In genomic region chr1:109491372-109491771, GRCh38 we compare ENCODE assay signal across 16 cellular contexts. TPM values are rescaled to one million over a fixed set of nuclear protein-coding genes. Genes with fewer than 3 reads are reported as not detected.
"Had no signal": no experiment of that assay in that cellular context is flagged by ENCODE, and none has a peak within 500 bp of the region (broad histone marks: within the 10 kb centered on the region; RNA-seq: fewer than 3 reads in every experiment).

No MANE protein-coding gene starts in this region.

- H3K9me3 Mint-ChIP-seq: activated CD4-positive, alpha-beta memory T cell treated with anti-CD3 and anti-CD28 coated beads, Interleukin-2, amount 10 ng/mL, durations not matched to agents 7 days and 5 days; activated naive CD4-positive, alpha-beta T cell treated with anti-CD3 and anti-CD28 coated beads, Interleukin-2, amount 10 ng/mL, durations not matched to agents 7 days and 5 days; activated naive CD8-positive, alpha-beta T cell treated with anti-CD3 and anti-CD28 coated beads for 36 hours; activated T-cell treated with anti-CD3 and anti-CD28 coated beads, Interleukin-2, amount 50 U/mL, for 72 hours; activated T-helper 2 cell treated with anti-CD3 and anti-CD28 coated beads, Interferon-gamma antibody, Interleukin-2, Interleukin-4, amounts not matched to agents 10 μg/mL and 5 μg/mL and 100 μg/mL, durations not matched to agents 14 hours and 24 hours and 36 hours had no signal

- H3K27me3 Mint-ChIP-seq: activated CD4-positive, alpha-beta memory T cell treated with anti-CD3 and anti-CD28 coated beads, Interleukin-2, amount 10 ng/mL, durations not matched to agents 7 days and 5 days; activated naive CD4-positive, alpha-beta T cell treated with anti-CD3 and anti-CD28 coated beads, Interleukin-2, amount 10 ng/mL, durations not matched to agents 7 days and 5 days; activated naive CD8-positive, alpha-beta T cell treated with anti-CD3 and anti-CD28 coated beads for 36 hours had no signal

- H3K27me3 ChIP-seq: Peyer's patch, SJCRH30 had no signal

- H3K9me3 ChIP-seq: Peyer's patch, SJCRH30, SK-N-SH had no signal

- ATAC-seq: activated T-cell treated with anti-CD3 and anti-CD28 coated beads, Interleukin-2, amount 50 U/mL, for 72 hours had no signal

- H3K4me3 ChIP-seq: Peyer's patch, SJCRH30 had no signal

- H3K4me3 Mint-ChIP-seq: activated CD4-positive, alpha-beta memory T cell treated with anti-CD3 and anti-CD28 coated beads, Interleukin-2, amount 10 ng/mL, durations not matched to agents 7 days and 5 days; activated naive CD4-positive, alpha-beta T cell treated with anti-CD3 and anti-CD28 coated beads, Interleukin-2, amount 10 ng/mL, durations not matched to agents 7 days and 5 days; activated naive CD8-positive, alpha-beta T cell treated with anti-CD3 and anti-CD28 coated beads for 36 hours; activated T-cell treated with anti-CD3 and anti-CD28 coated beads, Interleukin-2, amount 50 U/mL, for 72 hours had no signal

- DNase-seq: NCI-H1048, NCI-H2029 had no signal

- H3K36me3 ChIP-seq: SJCRH30 had no signal

- H3K27ac ChIP-seq: Peyer's patch, RWPE1, SJCRH30, VCaP had no signal

- H3K27ac Mint-ChIP-seq: activated CD4-positive, alpha-beta memory T cell treated with anti-CD3 and anti-CD28 coated beads, Interleukin-2, amount 10 ng/mL, durations not matched to agents 7 days and 5 days; activated naive CD4-positive, alpha-beta T cell treated with anti-CD3 and anti-CD28 coated beads, Interleukin-2, amount 10 ng/mL, durations not matched to agents 7 days and 5 days; activated naive CD8-positive, alpha-beta T cell treated with anti-CD3 and anti-CD28 coated beads for 36 hours; activated T-cell treated with anti-CD3 and anti-CD28 coated beads, Interleukin-2, amount 50 U/mL, for 72 hours; activated T-helper 2 cell treated with anti-CD3 and anti-CD28 coated beads, Interferon-gamma antibody, Interleukin-2, Interleukin-4, amounts not matched to agents 10 μg/mL and 5 μg/mL and 100 μg/mL, durations not matched to agents 14 hours and 24 hours and 36 hours had no signal

- H3K9ac ChIP-seq: SK-N-SH had no signal

RNA-seq across cellular contexts. Expression of gene SYPL2, which starts 25.0 kb away (rescaled TPM):
- total RNA-seq: activated CD4-positive, alpha-beta memory T cell treated with anti-CD3 and anti-CD28 coated beads, Interleukin-2, amount 10 ng/mL, durations not matched to agents 7 days and 5 days; activated naive CD8-positive, alpha-beta T cell treated with anti-CD3 and anti-CD28 coated beads for 36 hours; activated T-helper 2 cell treated with anti-CD3 and anti-CD28 coated beads, Interferon-gamma antibody, Interleukin-2, Interleukin-4, amounts not matched to agents 10 μg/mL and 5 μg/mL and 100 μg/mL, durations not matched to agents 14 hours and 24 hours and 36 hours; T-helper 2 cell treated with Interferon-gamma antibody and Interleukin-4, amounts not matched to agents 100 ng/mL and 5 ng/mL, for 36 hours had no signal

RNA-seq across cellular contexts. Expression of gene GPR61, which starts 48.3 kb away (rescaled TPM):
- total RNA-seq: activated CD8-positive, alpha-beta memory T cell treated with anti-CD3 and anti-CD28 coated beads for 36 hours; activated T-cell treated with anti-CD3 and anti-CD28 coated beads, Interleukin-2, amount 50 U/mL, for 72 hours; M059J had no signal
- polyA plus RNA-seq: adipose tissue, SK-N-SH had no signal
